ENCODE assay signal across 1 cellular context in genomic region chr6:33105386-33105785, GRCh38.
A peak's percentile ranks its signal among the peaks of the same experiment; 100 is the strongest.
TF ChIP-seq lines count a peak whose summit lies in the region.

No MANE protein-coding gene starts in this region.

TF ChIP-seq in HEK293, 187 proteins besides CTCF, POLR2A, EP300 and RAD21 (continued from another document):
- peak; percentile 56; the same call in 1 of the 2 replicates for TF ChIP-seq ZFHX2 (tag by site-specific recombination; conservative IDR thresholded peaks at IDR 0.05)
- TF ChIP-seq SCRT1 (tag by site-specific recombination; IDR thresholded peaks at IDR 0.05; ENCODE audit: borderline replicate concordance) = no peak
- TF ChIP-seq ZNF184 (tag by site-specific recombination; IDR thresholded peaks at IDR 0.05) = no peak
- no peak for TF ChIP-seq ZNF692 (tag by site-specific recombination; IDR thresholded peaks at IDR 0.05)
- no peak for TF ChIP-seq PRDM6 (tag by site-specific recombination; IDR thresholded peaks at IDR 0.05)
- no peak for TF ChIP-seq GLI4 (tag by site-specific recombination; IDR thresholded peaks at IDR 0.05)
- peak; percentile 6; the same call in 1 of the 2 replicates for TF ChIP-seq ZNF26 (tag by site-specific recombination; IDR thresholded peaks at IDR 0.05)
- TF ChIP-seq ZNF785 (tag by site-specific recombination; IDR thresholded peaks at IDR 0.05) = no peak
- no peak for TF ChIP-seq ZNF433 (tag by site-specific recombination; IDR thresholded peaks at IDR 0.05; ENCODE audit: low read depth)
TF ChIP-seq in HEK293: peak in this region for 3.
